Comparison of ENCODE assay signal across 23 cellular contexts in genomic region chr15:64004059-64004458, GRCh38. TPM values are rescaled to one million over a fixed set of nuclear protein-coding genes. Genes with fewer than 3 reads are reported as not detected.
A peak's percentile ranks its signal among the peaks of the same experiment; 100 is the strongest.
DNase-seq lines count a peak whose midpoint lies in the region; ATAC-seq and TF ChIP-seq lines count a peak whose summit lies in the region.
"Had no signal": no experiment of that assay in that cellular context is flagged by ENCODE, and none has a peak within 500 bp of the region (broad histone marks: within the 10 kb centered on the region; RNA-seq: fewer than 3 reads in every experiment).

No MANE protein-coding gene starts in this region.

- POLR2A ChIA-PET in T-cell (lab: Charles Lee) = interaction anchor here in 1 of 2 donors (0.6 kb wide), 1 partner anchor 10 kb away, joined by 6 read pairs; no protein-coding TSS in a partner anchor

- intact Hi-C loops in lower leg skin (cut with DNase I; ENCODE audit: low total_unique reads) = no loop called here

- no peaks in the 10 kb centered on the region for H3K36me3 ChIP-seq in hepatocyte (replicated peaks; ENCODE audit: insufficient read depth, low read depth)
- H3K36me3 ChIP-seq: MG63, prostate gland, thyroid gland had no signal

- no peaks in the 10 kb centered on the region for H3K27me3 ChIP-seq in hepatocyte
- H3K27me3 ChIP-seq: MG63, thyroid gland had no signal

- no peaks in the 10 kb centered on the region for H3K9me3 ChIP-seq in hepatocyte (ENCODE audit: low read depth)
- H3K9me3 ChIP-seq: MG63, prostate gland, thyroid gland had no signal

- no peaks in the 10 kb centered on the region for H3K9me2 ChIP-seq in hepatocyte (replicated peaks; ENCODE audit: insufficient read depth)

- no peaks in the 10 kb centered on the region for H3K79me2 ChIP-seq in hepatocyte

- H3K4me3 ChIP-seq in hepatocyte = no peak overlapping the region
- no peak overlapping the region for H3K4me3 ChIP-seq in lower leg skin (ENCODE audit: low read depth, poor library complexity, severe bottlenecking)
- H3K4me3 ChIP-seq: MG63, prostate gland, SK-N-MC, smooth muscle cell, thyroid gland had no signal

- peak overlapping the region; percentile 26 for H3K4me2 ChIP-seq in hepatocyte
- H3K4me2 ChIP-seq: smooth muscle cell had no signal

- WGBS in hepatocyte (ENCODE audit: low lambda C conversion rate, missing lambda C conversion rate) = 72% methylated on average over 2 of the region's 2 CpGs
- WGBS in lower leg skin, 2 donors = 79 to 90% methylated on average over 2 of the region's 2 CpGs

- H3K36me3 Mint-ChIP-seq in T-helper 1 cell treated with Interleukin-12 subunit alpha and Interleukin-12 subunit beta and Interleukin-4 antibody, amounts not matched to agents 30 μg/mL and 1 μg/mL, for 36 hours (ENCODE audit: low read depth) = peaks cover 14% of the 10 kb centered on the region
- peaks cover 2 to 4% of the 10 kb centered on the region in 2 donors for H3K36me3 Mint-ChIP-seq in stimulated activated naive B cell treated with anti-CD40 and anti-IgM and Interleukin-4, amounts not matched to agents 10 μg/mL and 1 μg/mL and 100 μg/mL, for 72 hours
- peaks cover 3% of the 10 kb centered on the region for H3K36me3 Mint-ChIP-seq in T-cell
- H3K36me3 Mint-ChIP-seq: activated CD4-positive, alpha-beta memory T cell treated with anti-CD3 and anti-CD28 coated beads for 36 hours had no signal

- H3K4me3 Mint-ChIP-seq in T-helper 1 cell treated with Interleukin-12 subunit alpha and Interleukin-12 subunit beta and Interleukin-4 antibody, amounts not matched to agents 30 μg/mL and 1 μg/mL, for 36 hours = peak overlapping the region; percentile 28
- no peak overlapping the region for H3K4me3 Mint-ChIP-seq in stimulated activated naive B cell treated with anti-CD40 and anti-IgM and Interleukin-4, amounts not matched to agents 10 μg/mL and 1 μg/mL and 100 μg/mL, for 72 hours
- no peak overlapping the region for H3K4me3 Mint-ChIP-seq in T-cell
- H3K4me3 Mint-ChIP-seq: activated CD4-positive, alpha-beta memory T cell treated with anti-CD3 and anti-CD28 coated beads for 36 hours; dendritic cell treated with granulocyte-macrophage colony-stimulating factor and Interleukin-4, amounts not matched to agents 40 ng/mL and 50 ng/mL, for 4 days; T-helper 2 cell treated with Interferon-gamma antibody and Interleukin-4, amounts not matched to agents 5 μg/mL and 100 μg/mL, for 36 hours had no signal

- CTCF ChIA-PET in T-cell (lab: Charles Lee) = no interaction called here

- H2AFZ ChIP-seq in hepatocyte = no peak overlapping the region

- H3K9me3 Mint-ChIP-seq in T-helper 1 cell treated with Interleukin-12 subunit alpha and Interleukin-12 subunit beta and Interleukin-4 antibody, amounts not matched to agents 30 μg/mL and 1 μg/mL, for 36 hours = no peaks in the 10 kb centered on the region
- H3K9me3 Mint-ChIP-seq in stimulated activated naive B cell treated with anti-CD40 and anti-IgM and Interleukin-4, amounts not matched to agents 10 μg/mL and 1 μg/mL and 100 μg/mL, for 72 hours = no peaks in the 10 kb centered on the region
- H3K9me3 Mint-ChIP-seq in T-cell = no peaks in the 10 kb centered on the region
- H3K9me3 Mint-ChIP-seq: activated CD4-positive, alpha-beta memory T cell treated with anti-CD3 and anti-CD28 coated beads for 36 hours; dendritic cell treated with granulocyte-macrophage colony-stimulating factor and Interleukin-4, amounts not matched to agents 40 ng/mL and 50 ng/mL, for 4 days; T-helper 2 cell treated with Interferon-gamma antibody and Interleukin-4, amounts not matched to agents 5 μg/mL and 100 μg/mL, for 36 hours had no signal

- ATAC-seq in stimulated activated naive B cell treated with anti-CD40 and anti-IgM and Interleukin-4, amounts not matched to agents 10 μg/mL and 1 μg/mL and 100 μg/mL, for 72 hours (replicated peaks) = no peak
- ATAC-seq in T-cell (replicated peaks in 1 of 4) (no peak), GM21786 (IDR thresholded peaks at IDR 0.05; ENCODE audit: unreplicated experiment) (no peak)

- TF ChIP-seq POLR2A in lower leg skin (IDR thresholded peaks at IDR 0.05) = no peak

- TF ChIP-seq CTCF in hepatocyte (IDR thresholded peaks at IDR 0.05; ENCODE audit: poor library complexity) (no peak), lower leg skin (IDR thresholded peaks at IDR 0.05) (no peak)

- H3K27ac ChIP-seq in hepatocyte = peak overlapping the region; percentile 82
- H3K27ac ChIP-seq: prostate gland, SK-N-MC had no signal

- H3K4me1 Mint-ChIP-seq in T-helper 1 cell treated with Interleukin-12 subunit alpha and Interleukin-12 subunit beta and Interleukin-4 antibody, amounts not matched to agents 30 μg/mL and 1 μg/mL, for 36 hours (ENCODE audit: low read depth) = peaks cover 59% of the 10 kb centered on the region
- peaks cover 17 to 26% of the 10 kb centered on the region in 2 donors for H3K4me1 Mint-ChIP-seq in stimulated activated naive B cell treated with anti-CD40 and anti-IgM and Interleukin-4, amounts not matched to agents 10 μg/mL and 1 μg/mL and 100 μg/mL, for 72 hours
- peaks cover 23 to 76% (median 25%) of the 10 kb centered on the region in 3 donors for H3K4me1 Mint-ChIP-seq in T-cell

- no peak for DNase-seq in T-helper 1 cell
- DNase-seq in LoVo (ENCODE audit: low spot score) = peak; percentile 50
- DNase-seq in hepatocyte (ENCODE audit: low spot score) = peak; percentile 39
- DNase-seq in stimulated activated naive B cell treated with anti-CD40 and anti-IgM and Interleukin-4, amounts not matched to agents 10 μg/mL and 1 μg/mL and 100 μg/mL, for 72 hours = no peak
- DNase-seq in T-cell = no peak
- no peak for DNase-seq in lower leg skin (ENCODE audit: low spot score in 2 of 2)
- DNase-seq: activated CD4-positive, alpha-beta memory T cell treated with anti-CD3 and anti-CD28 coated beads for 36 hours; activated naive CD4-positive, alpha-beta T cell treated with Interleukin-2 at 50 U/mL for 16 hours; amniotic stem cell; COR-L47; MG63; NCI-H1417 treated with DMSO at 0.1 percent for 48 hours; NCI-H510A treated with DMSO at 0.1 percent for 48 hours; NK-92 treated with Interleukin-12 subunit alpha and Interleukin-12 subunit beta, amount 100 ng/mL, for 24 hours; stimulated activated naive CD4-positive, alpha-beta T cell treated with Interleukin-2 at 50 U/mL for 16 hours had no signal

- H3K4me1 ChIP-seq in hepatocyte (ENCODE audit: insufficient read depth) = peaks cover 13% of the 10 kb centered on the region
- H3K4me1 ChIP-seq: prostate gland had no signal

- H3K27ac Mint-ChIP-seq in T-helper 1 cell treated with Interleukin-12 subunit alpha and Interleukin-12 subunit beta and Interleukin-4 antibody, amounts not matched to agents 30 μg/mL and 1 μg/mL, for 36 hours = peak overlapping the region; percentile 50
- H3K27ac Mint-ChIP-seq in stimulated activated naive B cell treated with anti-CD40 and anti-IgM and Interleukin-4, amounts not matched to agents 10 μg/mL and 1 μg/mL and 100 μg/mL, for 72 hours = peak overlapping the region; percentile 43
- peak overlapping the region in 1 of 2 donors; percentile 73 for H3K27ac Mint-ChIP-seq in T-cell
- H3K27ac Mint-ChIP-seq: activated CD4-positive, alpha-beta memory T cell treated with anti-CD3 and anti-CD28 coated beads for 36 hours; dendritic cell treated with granulocyte-macrophage colony-stimulating factor and Interleukin-4, amounts not matched to agents 40 ng/mL and 50 ng/mL, for 4 days; T-helper 2 cell treated with Interferon-gamma antibody and Interleukin-4, amounts not matched to agents 5 μg/mL and 100 μg/mL, for 36 hours had no signal

- no peaks in the 10 kb centered on the region for H4K20me1 ChIP-seq in hepatocyte (ENCODE audit: insufficient read depth, poor library complexity, severe bottlenecking)

- H3K27me3 Mint-ChIP-seq in T-helper 1 cell treated with Interleukin-12 subunit alpha and Interleukin-12 subunit beta and Interleukin-4 antibody, amounts not matched to agents 30 μg/mL and 1 μg/mL, for 36 hours (ENCODE audit: low read depth) = peaks cover 11% of the 10 kb centered on the region
- peaks cover 15 to 24% of the 10 kb centered on the region in 2 donors for H3K27me3 Mint-ChIP-seq in stimulated activated naive B cell treated with anti-CD40 and anti-IgM and Interleukin-4, amounts not matched to agents 10 μg/mL and 1 μg/mL and 100 μg/mL, for 72 hours
- peaks cover 0 to 10% of the 10 kb centered on the region in 2 donors for H3K27me3 Mint-ChIP-seq in T-cell
- H3K27me3 Mint-ChIP-seq: activated CD4-positive, alpha-beta memory T cell treated with anti-CD3 and anti-CD28 coated beads for 36 hours had no signal

RNA-seq across cellular contexts. Expression of gene DAPK2, which starts 42.2 kb away (rescaled TPM):
- total RNA-seq in hepatocyte (4.9 and 7.3 TPM in 2 replicates), T-cell (10 to 100 TPM in 1 of 5 donors, 1 to 10 TPM in 3, under 1 TPM in 1; 0.78 to 23.5 (median 6.1) TPM), lower leg skin (10 to 100 TPM; 10.9 to 27.5 (median 13.3) TPM)
- 4.4 and 5.1 TPM in 2 replicates for polyA plus RNA-seq in hepatocyte
- total RNA-seq: smooth muscle cell had no signal
- polyA plus RNA-seq: smooth muscle cell had no signal

Comparison
In these comparisons a context has a peak if more than half of its experiments do, and no peak if none do; other contexts are left out.
1. DNase-seq: peak in LoVo (single experiment) and hepatocyte (single experiment); none in T-helper 1 cell (0 of 5), stimulated activated naive B cell treated with anti-CD40 and anti-IgM and Interleukin-4, amounts not matched to agents 10 μg/mL and 1 μg/mL and 100 μg/mL, for 72 hours (single experiment), T-cell (0 of 34) and lower leg skin (0 of 2).